8 cellular contexts compared by ENCODE assay signal in the genomic region with DNA sequence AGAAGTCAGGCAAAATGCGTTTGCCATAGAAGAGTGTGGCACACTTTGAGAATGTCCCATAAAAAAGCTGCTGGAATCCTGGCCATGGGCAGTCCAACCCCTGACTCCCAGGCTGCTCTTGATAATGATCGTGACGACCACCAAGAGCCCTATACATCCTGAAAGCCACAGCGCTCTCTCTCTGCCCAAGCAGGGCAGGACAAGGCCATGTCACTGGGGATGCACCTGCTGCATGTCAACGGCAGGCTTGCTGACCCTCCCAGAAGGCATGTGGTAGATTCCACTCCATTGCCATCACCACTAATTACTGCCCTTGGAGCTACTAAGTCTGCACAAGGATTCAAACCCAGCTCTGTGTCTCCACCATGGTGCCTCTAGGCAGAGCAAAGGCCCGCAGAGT.
"Had no signal": no experiment of that assay in that cellular context is flagged by ENCODE, and none has a peak within 500 bp of the region (broad histone marks: within the 10 kb centered on the region; RNA-seq: fewer than 3 reads in every experiment).

No MANE protein-coding gene starts in this region.

- ATAC-seq: HCT116 had no signal

- H3K9me3 ChIP-seq: HAP-1 had no signal

- FAIRE-seq: HTR-8/SVneo had no signal

- H3K4me3 ChIP-seq: GM23248, HAP-1 had no signal

- H3K36me3 ChIP-seq: HAP-1 had no signal

- H2AFZ ChIP-seq: GM23248 had no signal

- H3K9ac ChIP-seq: GM23248 had no signal

- H3K27ac ChIP-seq: GM23248 had no signal

- H3K4me1 ChIP-seq: HAP-1 had no signal

- DNase-seq: GM23248, GOT3, H7, HFFc6, IMR-90 had no signal
